ENCODE assay signal across 8 cellular contexts in the genomic region with DNA sequence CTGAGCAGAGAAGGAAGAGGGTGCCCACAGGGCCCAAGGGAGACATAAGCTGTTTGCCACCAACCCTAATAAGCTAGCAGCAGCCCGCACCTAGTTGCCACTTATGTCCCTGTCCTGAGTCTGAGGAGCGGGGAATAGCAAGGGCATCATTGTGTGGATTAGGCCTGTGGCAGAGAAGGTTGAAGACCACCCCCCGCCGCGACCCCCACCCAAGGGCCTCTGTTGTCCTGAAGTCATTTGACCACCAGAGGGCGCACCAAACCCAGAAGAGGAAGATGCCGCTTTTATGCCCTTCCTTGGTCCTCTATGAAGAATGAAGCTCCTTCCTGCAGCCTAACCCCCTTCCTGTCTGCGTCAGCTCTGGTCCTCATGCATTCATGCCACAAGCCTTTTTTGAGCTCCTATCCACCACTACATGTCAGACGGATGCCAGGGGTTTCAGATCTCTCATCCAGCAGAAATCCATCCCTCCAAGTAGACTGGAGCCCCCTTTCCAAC. TPM values are rescaled to one million over a fixed set of nuclear protein-coding genes. Genes with fewer than 3 reads are reported as not detected.
DNase-seq lines count a peak whose midpoint lies in the region; ATAC-seq, FAIRE-seq and TF ChIP-seq lines count a peak whose summit lies in the region.

No MANE protein-coding gene starts in this region.

- no peak overlapping the region for H3K27ac ChIP-seq in liver (ENCODE audit: low read depth in 1 of 2, low read length in 2 of 2)

- no peaks in the 10 kb centered on the region for H3K9me3 Mint-ChIP-seq in chondrocyte (ENCODE audit: low read depth)

- no peak for TF ChIP-seq POLR2A in H54 (IDR thresholded peaks at IDR 0.05; ENCODE audit: low read depth, low read length)

- peak; percentile 93 for TF ChIP-seq CTCF in chondrocyte (IDR thresholded peaks at IDR 0.05)
- TF ChIP-seq CTCF in liver (IDR thresholded peaks at IDR 0.05; ENCODE audit: low read depth, low read length, missing input control) = peak; percentile 81

- no peaks in the 10 kb centered on the region for H3K36me3 ChIP-seq in liver (ENCODE audit: control insufficient read depth in 4 of 4, insufficient read depth in 3 of 4, low read depth in 1 of 4, low read length in 3 of 4)

- H3K36me3 Mint-ChIP-seq in chondrocyte (ENCODE audit: low read depth) = no peaks in the 10 kb centered on the region

- no peak for FAIRE-seq in H54 (lab: Jason Lieb, UNC)

- H3K27me3 ChIP-seq in liver (ENCODE audit: control insufficient read depth in 4 of 4, insufficient read depth in 4 of 4, low read length in 3 of 4) = no peaks in the 10 kb centered on the region

- DNase-seq in AG08395 (ENCODE audit: low spot score) (peak; percentile 81), H54 (ENCODE audit: insufficient read length, low spot score) (peak; percentile 97), NCI-H526 (lab: John Stamatoyannopoulos, UW) (peak; percentile 92 to 97), chondrocyte (ENCODE audit: low spot score) (peak; percentile 50)
- peak; percentile 74 to 77 for DNase-seq in activated CD4-positive, alpha-beta T cell treated with anti-CD3 and anti-CD28 coated beads for 4 hours
- DNase-seq in stimulated activated CD8-positive, alpha-beta memory T cell treated with anti-CD3 and anti-CD28 coated beads, Interleukin-12 subunit alpha, Interleukin-12 subunit beta, amount 100 ng/mL, for 1 hour (ENCODE audit: low read depth) = peak; percentile 70

- H3K9ac ChIP-seq in liver (ENCODE audit: low read depth in 1 of 2, low read length in 2 of 2) = no peak overlapping the region

- peak; percentile 89 to 90 for TF ChIP-seq RAD21 in liver (IDR thresholded peaks at IDR 0.05)

- H3K27me3 Mint-ChIP-seq in chondrocyte (ENCODE audit: low read depth) = peaks cover 22% of the 10 kb centered on the region

- ATAC-seq in GM18498 (IDR thresholded peaks at IDR 0.05; ENCODE audit: unreplicated experiment) = no peak

- no peak overlapping the region for H3K4me3 ChIP-seq in liver (ENCODE audit: low read depth in 1 of 3, low read length in 3 of 3)

- H3K9me3 ChIP-seq in liver (ENCODE audit: control insufficient read depth in 4 of 4, low read length in 3 of 4) = no peaks in the 10 kb centered on the region

- H3K4me1 Mint-ChIP-seq in chondrocyte (ENCODE audit: low read depth) = peaks cover 3% of the 10 kb centered on the region

- no peak overlapping the region for H3K4me3 Mint-ChIP-seq in chondrocyte (ENCODE audit: unreplicated experiment)

- 17% methylated on average over 9 of the region's 9 CpGs for WGBS in liver

- H3K4me1 ChIP-seq in liver (ENCODE audit: control insufficient read depth in 4 of 4, insufficient read depth in 4 of 4, low read length in 3 of 4) = peaks cover 0 to 2% (median 0%) of the 10 kb centered on the region in 4 donors

- no peak overlapping the region for H3K27ac Mint-ChIP-seq in chondrocyte (ENCODE audit: unreplicated experiment)

TF ChIP-seq in liver, 16 proteins besides CTCF, POLR2A, EP300 and RAD21:
- TF ChIP-seq, protein P1, sequence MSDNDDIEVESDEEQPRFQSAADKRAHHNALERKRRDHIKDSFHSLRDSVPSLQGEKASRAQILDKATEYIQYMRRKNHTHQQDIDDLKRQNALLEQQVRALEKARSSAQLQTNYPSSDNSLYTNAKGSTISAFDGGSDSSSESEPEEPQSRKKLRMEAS (IDR thresholded peaks at IDR 0.05) = no peak
- TF ChIP-seq HNF4G (IDR thresholded peaks at IDR 0.05) (no peak), FOXA2 (IDR thresholded peaks at IDR 0.05) (no peak), SP1 (IDR thresholded peaks at IDR 0.05) (no peak), EGR1 (IDR thresholded peaks at IDR 0.05; ENCODE audit: low read depth in 2 of 2) (no peak), TAF1 (conservative IDR thresholded peaks at IDR 0.05) (no peak), NR2F2 (IDR thresholded peaks at IDR 0.05) (no peak), HNF4A (conservative IDR thresholded peaks at IDR 0.05) (no peak), GABPA (IDR thresholded peaks at IDR 0.05 in 1 of 2, conservative IDR thresholded peaks at IDR 0.05 in 1 of 2) (no peak), YY1 (IDR thresholded peaks at IDR 0.05) (no peak), REST (IDR thresholded peaks at IDR 0.05) (no peak), JUND (IDR thresholded peaks at IDR 0.05) (no peak), FOXA1 (IDR thresholded peaks at IDR 0.05) (no peak), RXRA (IDR thresholded peaks at IDR 0.05) (no peak)
- TF ChIP-seq, protein P2, sequence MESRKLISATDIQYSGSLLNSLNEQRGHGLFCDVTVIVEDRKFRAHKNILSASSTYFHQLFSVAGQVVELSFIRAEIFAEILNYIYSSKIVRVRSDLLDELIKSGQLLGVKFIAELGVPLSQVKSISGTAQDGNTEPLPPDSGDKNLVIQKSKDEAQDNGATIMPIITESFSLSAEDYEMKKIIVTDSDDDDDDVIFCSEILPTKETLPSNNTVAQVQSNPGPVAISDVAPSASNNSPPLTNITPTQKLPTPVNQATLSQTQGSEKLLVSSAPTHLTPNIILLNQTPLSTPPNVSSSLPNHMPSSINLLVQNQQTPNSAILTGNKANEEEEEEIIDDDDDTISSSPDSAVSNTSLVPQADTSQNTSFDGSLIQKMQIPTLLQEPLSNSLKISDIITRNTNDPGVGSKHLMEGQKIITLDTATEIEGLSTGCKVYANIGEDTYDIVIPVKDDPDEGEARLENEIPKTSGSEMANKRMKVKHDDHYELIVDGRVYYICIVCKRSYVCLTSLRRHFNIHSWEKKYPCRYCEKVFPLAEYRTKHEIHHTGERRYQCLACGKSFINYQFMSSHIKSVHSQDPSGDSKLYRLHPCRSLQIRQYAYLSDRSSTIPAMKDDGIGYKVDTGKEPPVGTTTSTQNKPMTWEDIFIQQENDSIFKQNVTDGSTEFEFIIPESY (IDR thresholded peaks at IDR 0.05) = no peak
- TF ChIP-seq, protein P3, sequence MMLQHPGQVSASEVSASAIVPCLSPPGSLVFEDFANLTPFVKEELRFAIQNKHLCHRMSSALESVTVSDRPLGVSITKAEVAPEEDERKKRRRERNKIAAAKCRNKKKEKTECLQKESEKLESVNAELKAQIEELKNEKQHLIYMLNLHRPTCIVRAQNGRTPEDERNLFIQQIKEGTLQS (IDR thresholded peaks at IDR 0.05) = no peak

RNA-seq across cellular contexts. Expression of gene RHBG, which starts 16.6 kb away (rescaled TPM):
- total RNA-seq in chondrocyte (not detected in 3 replicates), liver (1 to 10 TPM; 1.0 to 3.5 TPM)
- 1 to 10 TPM in 1 of 2 donors, under 1 TPM in 1; 0.25 to 6.4 TPM for polyA plus RNA-seq in liver

RNA-seq across cellular contexts. Expression of gene TSACC, which starts 47.3 kb away (rescaled TPM):
- not detected in 3 replicates for total RNA-seq in chondrocyte
- under 1 TPM in 1 of 2 donors, not detected in 1; 0.28 TPM for total RNA-seq in liver
- polyA plus RNA-seq in liver = 1 to 10 TPM in 1 of 2 donors, under 1 TPM in 1; 0.60 to 2.7 TPM

RNA-seq across cellular contexts. Expression of gene CCT3, which starts 47.5 kb away (rescaled TPM):
- total RNA-seq in chondrocyte (159 to 204 TPM (median 161 TPM) in 3 replicates), liver (100 to 1,000 TPM; 135 to 144 TPM)
- 100 to 1,000 TPM in 1 of 2 donors, 10 to 100 TPM in 1; 74.5 to 102 TPM for polyA plus RNA-seq in liver
